In genomic region chr1:91099746-91100621, GRCh38 we compare ENCODE assay signal across 1 cellular context.
TF ChIP-seq lines count a peak whose summit lies in the region.

No MANE protein-coding gene starts in this region.

TF ChIP-seq in HepG2, 621 proteins besides CTCF, POLR2A, EP300 and RAD21 (continued from another document):
- TF ChIP-seq, protein P1, sequence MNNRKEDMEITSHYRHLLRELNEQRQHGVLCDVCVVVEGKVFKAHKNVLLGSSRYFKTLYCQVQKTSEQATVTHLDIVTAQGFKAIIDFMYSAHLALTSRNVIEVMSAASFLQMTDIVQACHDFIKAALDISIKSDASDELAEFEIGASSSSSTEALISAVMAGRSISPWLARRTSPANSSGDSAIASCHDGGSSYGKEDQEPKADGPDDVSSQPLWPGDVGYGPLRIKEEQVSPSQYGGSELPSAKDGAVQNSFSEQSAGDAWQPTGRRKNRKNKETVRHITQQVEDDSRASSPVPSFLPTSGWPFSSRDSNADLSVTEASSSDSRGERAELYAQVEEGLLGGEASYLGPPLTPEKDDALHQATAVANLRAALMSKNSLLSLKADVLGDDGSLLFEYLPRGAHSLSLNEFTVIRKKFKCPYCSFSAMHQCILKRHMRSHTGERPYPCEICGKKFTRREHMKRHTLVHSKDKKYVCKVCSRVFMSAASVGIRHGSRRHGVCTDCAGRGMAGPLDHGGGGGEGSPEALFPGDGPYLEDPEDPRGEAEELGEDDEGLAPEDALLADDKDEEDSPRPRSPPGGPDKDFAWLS (CRISPR knock-in tag; IDR thresholded peaks at IDR 0.05; ENCODE audit: borderline replicate concordance) = no peak
TF ChIP-seq in HepG2: peak in this region for 0.
